Comparison of ENCODE assay signal across 8 cellular contexts in genomic region chr17:3695723-3696411, GRCh38. TPM values are rescaled to one million over a fixed set of nuclear protein-coding genes. Genes with fewer than 3 reads are reported as not detected.
DNase-seq lines count a peak whose midpoint lies in the region; ATAC-seq and TF ChIP-seq lines count a peak whose summit lies in the region.

Gene P2RX5 (minus strand): TSS chr17:3696155. CDS start chr17:3696005, 150 bp downstream.

- TF ChIP-seq CTCF in WERI-Rb-1 (IDR thresholded peaks at IDR 0.05; ENCODE audit: low read depth, low read length), result no peak
- TF ChIP-seq CTCF in suprapubic skin (IDR thresholded peaks at IDR 0.05), result no peak

- 1% methylated on average over 40 to 50 of the region's 65 CpGs for WGBS in mesodermal cell (ENCODE audit: insufficient coverage in 2 of 2), 2 experiments
- WGBS in suprapubic skin, result under 1% methylated on average over 16 of the region's 65 CpGs

- H3K36me3 ChIP-seq in BLaER1 (peaks cover 6% of the 10 kb centered on the region; the same call in 1 of the 2 replicates), WERI-Rb-1 (no peaks in the 10 kb centered on the region), mesodermal cell (ENCODE audit: control insufficient read depth, insufficient read depth, low read length) (no peaks in the 10 kb centered on the region), suprapubic skin (no peaks in the 10 kb centered on the region)

- H3K9me3 ChIP-seq in BLaER1 (peaks cover 11% of the 10 kb centered on the region), WERI-Rb-1 (ENCODE audit: severe bottlenecking) (no peaks in the 10 kb centered on the region), mesodermal cell (ENCODE audit: control insufficient read depth, low read length) (peaks cover 8% of the 10 kb centered on the region), suprapubic skin (peaks cover 4% of the 10 kb centered on the region)

- H3K4me1 ChIP-seq in BLaER1, result peaks cover 60% of the 10 kb centered on the region
- peaks cover 8% of the 10 kb centered on the region for H3K4me1 ChIP-seq in mesodermal cell (ENCODE audit: control insufficient read depth, insufficient read depth, low read length, poor library complexity, severe bottlenecking)
- H3K4me1 ChIP-seq in suprapubic skin, result peaks cover 20% of the 10 kb centered on the region

- peak; percentile 21 for DNase-seq in WERI-Rb-1
- DNase-seq in dermis blood vessel endothelial cell, result peak; percentile 28
- no peak for DNase-seq in suprapubic skin (ENCODE audit: low spot score in 2 of 2)
- no peak for DNase-seq in SK-N-DZ (ENCODE audit: low spot score)

- H3K27me3 ChIP-seq in BLaER1 (0 out of 2 replicates have a peak, but pooled peaks cover 6% of the 10 kb centered on the region), WERI-Rb-1 (ENCODE audit: insufficient read depth, low read depth, severe bottlenecking) (no peaks in the 10 kb centered on the region), suprapubic skin (peaks cover 72% of the 10 kb centered on the region)

- H3K9ac ChIP-seq in BLaER1, result peak within 1 kb of the TSS; percentile 81

- H4K20me1 ChIP-seq in BLaER1, result peaks cover 25% of the 10 kb centered on the region

- ATAC-seq in HG02885 (IDR thresholded peaks at IDR 0.05; ENCODE audit: poor library complexity, unreplicated experiment) (peak; percentile 47), GM18861 (IDR thresholded peaks at IDR 0.05; ENCODE audit: unreplicated experiment) (no peak)

- peak within 1 kb of the TSS; percentile 96 for H3K4me2 ChIP-seq in BLaER1

- H3K4me3 ChIP-seq in BLaER1, result peak within 1 kb of the TSS; percentile 77
- peak within 1 kb of the TSS; percentile 44 for H3K4me3 ChIP-seq in WERI-Rb-1 (ENCODE audit: low read depth, low read length)
- H3K4me3 ChIP-seq in mesodermal cell (ENCODE audit: extremely low read depth, insufficient read depth, low read length, poor library complexity, severe bottlenecking), result peak within 1 kb of the TSS; percentile 36
- H3K4me3 ChIP-seq in suprapubic skin, result peak within 1 kb of the TSS; percentile 53

- TF ChIP-seq POLR2A in suprapubic skin (IDR thresholded peaks at IDR 0.05), result no peak

- TF ChIP-seq EP300 in suprapubic skin (IDR thresholded peaks at IDR 0.05), result no peak

- H3K27ac ChIP-seq in BLaER1 (peak within 1 kb of the TSS; percentile 80), WERI-Rb-1 (peak within 1 kb of the TSS; percentile 20), mesodermal cell (ENCODE audit: low read depth, low read length, severe bottlenecking) (no peak within 1 kb of the TSS), suprapubic skin (no peak within 1 kb of the TSS)

RNA-seq across cellular contexts. Expression of gene P2RX5, which starts in this region (rescaled TPM):
- 0.23 and 0.51 TPM in 2 replicates for total RNA-seq in dermis blood vessel endothelial cell
- 0.74 TPM for polyA plus RNA-seq in mesodermal cell (2013, experiment 1 of 2)
- 0.56 TPM for polyA plus RNA-seq in mesodermal cell (2013, experiment 2 of 2)
- total RNA-seq in suprapubic skin, result under 1 TPM in 2 of 4 donors, not detected in 2; 0.49 to 0.56 TPM
- polyA plus RNA-seq in SK-N-DZ (2014; cell fraction: cytosol; rRNA removed), result 7.1 and 12.2 TPM in 2 replicates
- 14.6 and 15.2 TPM in 2 replicates for polyA plus RNA-seq in SK-N-DZ (2014; cell fraction: nucleus; rRNA removed)

Comparison
In these comparisons a context has a peak if more than half of its experiments do, and no peak if none do; other contexts are left out.
1. Peak in DNase-seq in dermis blood vessel endothelial cell; RNA of the gene not detected or under 1 TPM.
2. H3K27ac ChIP-seq: peak in BLaER1 (single experiment) and WERI-Rb-1 (single experiment); none in mesodermal cell (single experiment) and suprapubic skin (single experiment).
3. Peak in every context shown above with its lines, with median percentiles within 50 percentile points of each other: H3K4me3 ChIP-seq.